Comparison of ENCODE assay signal across 19 cellular contexts in genomic region chr20:3494218-3494617, GRCh38.
"Had no signal": no experiment of that assay in that cellular context is flagged by ENCODE, and none has a peak within 500 bp of the region (broad histone marks: within the 10 kb centered on the region; RNA-seq: fewer than 3 reads in every experiment).

No MANE protein-coding gene starts in this region.

- H3K36me3 ChIP-seq: colonic mucosa, ovary, sigmoid colon had no signal

- H3K4me3 ChIP-seq: colonic mucosa, esophagus squamous epithelium, hepatocyte, ovary, sigmoid colon had no signal

- H3K27me3 Mint-ChIP-seq: activated naive CD8-positive, alpha-beta T cell; naive B cell; stimulated activated naive CD8-positive, alpha-beta T cell treated with anti-CD3 and anti-CD28 coated beads, Interleukin-15, amount 100 ng/mL, for 72 hours; type B pancreatic cell had no signal

- H3K27me3 ChIP-seq: colonic mucosa, esophagus squamous epithelium, hepatocyte, ovary, sigmoid colon had no signal

- DNase-seq: activated CD4-positive, alpha-beta T cell treated with anti-CD3 and anti-CD28 coated beads for 4 hours; activated CD8-positive, alpha-beta memory T cell treated with anti-CD3 and anti-CD28 coated beads, Interleukin-2, amount 50 U/mL, for 4 hours; activated CD8-positive, alpha-beta T cell treated with anti-CD3 and anti-CD28 coated beads, Interleukin-2, amount 10 ng/mL, durations not matched to agents 7 days and 5 days; activated gamma-delta T cell treated with Interleukin-2 at 50 U/mL for 16 hours; activated T-cell treated with anti-CD3 and anti-CD28 coated beads, Interleukin-2, amount 50 U/mL, for 48 hours; amniotic stem cell; central memory CD4-positive, alpha-beta T cell; colonic mucosa; esophagus squamous epithelium; naive B cell; ovary; sigmoid colon; stimulated activated CD4-positive, alpha-beta T cell treated with anti-CD3 and anti-CD28 coated beads, Interleukin-1b, Interleukin-23, amount 100 ng/mL, for 48 hours; stimulated activated naive CD8-positive, alpha-beta T cell treated with anti-CD3 and anti-CD28 coated beads, Interleukin-15, amount 100 ng/mL, for 72 hours had no signal

- H3K4me1 Mint-ChIP-seq: stimulated activated naive CD8-positive, alpha-beta T cell treated with anti-CD3 and anti-CD28 coated beads, Interleukin-15, amount 100 ng/mL, for 72 hours; WTC11 had no signal

- H3K4me1 ChIP-seq: colonic mucosa, esophagus squamous epithelium, sigmoid colon had no signal

- H3K27ac ChIP-seq: colonic mucosa, esophagus squamous epithelium, hepatocyte, ovary, sigmoid colon had no signal

- H3K4me3 Mint-ChIP-seq: activated CD8-positive, alpha-beta T cell treated with anti-CD3 and anti-CD28 coated beads, Interleukin-2, amount 10 ng/mL, durations not matched to agents 7 days and 5 days; activated naive CD8-positive, alpha-beta T cell; naive B cell; stimulated activated naive CD8-positive, alpha-beta T cell treated with anti-CD3 and anti-CD28 coated beads, Interleukin-15, amount 100 ng/mL, for 72 hours; type B pancreatic cell; WTC11 had no signal

- ATAC-seq: activated CD8-positive, alpha-beta T cell treated with anti-CD3 and anti-CD28 coated beads, Interleukin-2, amount 10 ng/mL, durations not matched to agents 7 days and 5 days; left lobe of liver; stimulated activated naive CD8-positive, alpha-beta T cell treated with anti-CD3 and anti-CD28 coated beads, Interleukin-15, amount 100 ng/mL, for 72 hours; WTC11 had no signal

- H3K27ac Mint-ChIP-seq: activated CD8-positive, alpha-beta T cell treated with anti-CD3 and anti-CD28 coated beads, Interleukin-2, amount 10 ng/mL, durations not matched to agents 7 days and 5 days; activated naive CD8-positive, alpha-beta T cell; naive B cell; stimulated activated naive CD8-positive, alpha-beta T cell treated with anti-CD3 and anti-CD28 coated beads, Interleukin-15, amount 100 ng/mL, for 72 hours; type B pancreatic cell; WTC11 had no signal

- H3K9me3 ChIP-seq: colonic mucosa, esophagus squamous epithelium, ovary, sigmoid colon had no signal
